Comparison of ENCODE assay signal across 18 cellular contexts in genomic region chr17:75044716-75045115, GRCh38. TPM values are rescaled to one million over a fixed set of nuclear protein-coding genes. Genes with fewer than 3 reads are reported as not detected.
DNase-seq lines count a peak whose midpoint lies in the region; ATAC-seq, FAIRE-seq and TF ChIP-seq lines count a peak whose summit lies in the region.
"Had no signal": no experiment of that assay in that cellular context is flagged by ENCODE, and none has a peak within 500 bp of the region (broad histone marks: within the 10 kb centered on the region; RNA-seq: fewer than 3 reads in every experiment).

No MANE protein-coding gene starts in this region.

- H3K4me1 Mint-ChIP-seq in activated T-cell treated with anti-CD3 and anti-CD28 coated beads, Interleukin-2, amount 50 U/mL, for 4 hours (ENCODE audit: low read depth) = peaks cover 42% of the 10 kb centered on the region
- H3K4me1 Mint-ChIP-seq in T-cell = peaks cover 42 to 48% (median 44%) of the 10 kb centered on the region in 3 donors
- H3K4me1 Mint-ChIP-seq in endodermal cell = peaks cover 40% of the 10 kb centered on the region
- peaks cover 32% of the 10 kb centered on the region for H3K4me1 Mint-ChIP-seq in osteocyte (ENCODE audit: unreplicated experiment)

- no peak for ATAC-seq in activated T-cell treated with anti-CD3 and anti-CD28 coated beads, Interleukin-2, amount 50 U/mL, for 4 hours
- no peak for ATAC-seq in T-cell (replicated peaks in 1 of 4)

- POLR2A ChIA-PET in T-cell (lab: Charles Lee) = no interaction called here

- no peaks in the 10 kb centered on the region for H3K9me3 Mint-ChIP-seq in activated T-cell treated with anti-CD3 and anti-CD28 coated beads, Interleukin-2, amount 50 U/mL, for 4 hours
- H3K9me3 Mint-ChIP-seq in T-cell = no peaks in the 10 kb centered on the region
- no peaks in the 10 kb centered on the region for H3K9me3 Mint-ChIP-seq in endodermal cell
- no peaks in the 10 kb centered on the region for H3K9me3 Mint-ChIP-seq in osteocyte (ENCODE audit: unreplicated experiment)

- 33 to 89% methylated on average over 1 to 7 of the region's 7 CpGs for WGBS in endodermal cell (ENCODE audit: insufficient coverage in 1 of 2, insufficient read length in 1 of 2), 2 experiments

- TF ChIP-seq CTCF in endodermal cell (conservative IDR thresholded peaks at IDR 0.05) (no peak), osteocyte (IDR thresholded peaks at IDR 0.05) (no peak)

- H3K36me3 ChIP-seq in endodermal cell (ENCODE audit: control insufficient read depth, insufficient read depth, low read length) = peaks cover 38% of the 10 kb centered on the region

- no peaks in the 10 kb centered on the region for H3K4me1 ChIP-seq in endodermal cell (ENCODE audit: control insufficient read depth, insufficient read depth, low read length)
- H3K4me1 ChIP-seq: colonic mucosa had no signal

- H3K4me3 ChIP-seq in endodermal cell (ENCODE audit: low read length) = peak overlapping the region; percentile 32
- H3K4me3 ChIP-seq: colonic mucosa, SJSA1 had no signal

- H3K27ac Mint-ChIP-seq in T-cell (no peak overlapping the region), endodermal cell (peak overlapping the region; percentile 92), osteocyte (ENCODE audit: unreplicated experiment) (peak overlapping the region; percentile 60)

- H3K36me3 Mint-ChIP-seq in activated T-cell treated with anti-CD3 and anti-CD28 coated beads, Interleukin-2, amount 50 U/mL, for 4 hours (ENCODE audit: insufficient read depth) = peaks cover 11% of the 10 kb centered on the region
- H3K36me3 Mint-ChIP-seq in T-cell = peaks cover 12% of the 10 kb centered on the region
- H3K36me3 Mint-ChIP-seq in endodermal cell (ENCODE audit: low read depth) = peaks cover 34% of the 10 kb centered on the region
- peaks cover 16% of the 10 kb centered on the region for H3K36me3 Mint-ChIP-seq in osteocyte (ENCODE audit: unreplicated experiment)

- H3K27me3 ChIP-seq in endodermal cell (ENCODE audit: control insufficient read depth, insufficient read depth, low read length, poor library complexity, severe bottlenecking) = no peaks in the 10 kb centered on the region
- H3K27me3 ChIP-seq: colonic mucosa, SJSA1 had no signal

- DNase-seq in activated T-cell treated with anti-CD3 and anti-CD28 coated beads, Interleukin-2, amount 50 U/mL, for 4 hours = no peak
- DNase-seq in activated T-cell treated with anti-CD3 and anti-CD28 coated beads for 4 hours (no peak), T-cell (no peak), endodermal cell (peak; percentile 87), osteocyte (ENCODE audit: extremely low spot score, unreplicated experiment) (no peak), GM19238 (ENCODE audit: insufficient read length, low spot score) (no peak), HTR-8/SVneo (ENCODE audit: insufficient read length, low spot score) (no peak), MV-4-11 (lab: John Stamatoyannopoulos, UW) (no peak)
- DNase-seq: activated CD8-positive, alpha-beta memory T cell treated with anti-CD3 and anti-CD28 coated beads, Interleukin-2, amount 50 U/mL, for 4 hours; anterior cingulate cortex; Calu3; colonic mucosa; head of caudate nucleus; Kasumi-1; NCI-H510A; OCI-M1 had no signal

- CTCF ChIA-PET in T-cell (lab: Charles Lee) = no interaction called here

- no peaks in the 10 kb centered on the region for H3K27me3 Mint-ChIP-seq in activated T-cell treated with anti-CD3 and anti-CD28 coated beads, Interleukin-2, amount 50 U/mL, for 4 hours (ENCODE audit: low read depth)
- H3K27me3 Mint-ChIP-seq in T-cell (no peaks in the 10 kb centered on the region), endodermal cell (ENCODE audit: insufficient read depth) (no peaks in the 10 kb centered on the region), osteocyte (ENCODE audit: unreplicated experiment) (no peaks in the 10 kb centered on the region)

- no peak overlapping the region for H3K9ac ChIP-seq in endodermal cell (ENCODE audit: extremely low read depth, low read length, poor library complexity, severe bottlenecking)

- no peak for FAIRE-seq in HTR-8/SVneo (lab: Jason Lieb, UNC)

- H3K9me3 ChIP-seq in endodermal cell (ENCODE audit: control insufficient read depth, low read length) = no peaks in the 10 kb centered on the region
- H3K9me3 ChIP-seq: colonic mucosa, SJSA1 had no signal

- peak overlapping the region; percentile 98 for H3K4me3 Mint-ChIP-seq in activated T-cell treated with anti-CD3 and anti-CD28 coated beads, Interleukin-2, amount 50 U/mL, for 4 hours
- H3K4me3 Mint-ChIP-seq in T-cell = peak overlapping the region; percentile 43 to 96 (median 55)
- peak overlapping the region; percentile 98 for H3K4me3 Mint-ChIP-seq in endodermal cell
- peak overlapping the region; percentile 56 for H3K4me3 Mint-ChIP-seq in osteocyte (ENCODE audit: unreplicated experiment)

- H3K27ac ChIP-seq in endodermal cell (ENCODE audit: low read depth, low read length) = no peak overlapping the region
- H3K27ac ChIP-seq: colonic mucosa, epithelial cell of prostate, SJSA1 had no signal

RNA-seq across cellular contexts. Expression of gene ATP5PD, which starts 2.1 kb away (rescaled TPM):
- 100 to 1,000 TPM; 128 to 158 (median 147) TPM for total RNA-seq in activated T-cell treated with anti-CD3 and anti-CD28 coated beads, Interleukin-2, amount 50 U/mL, for 4 hours
- 100 to 1,000 TPM; 115 to 170 (median 139) TPM for total RNA-seq in T-cell
- 100 to 1,000 TPM; 244 to 295 TPM for total RNA-seq in endodermal cell
- polyA plus RNA-seq in endodermal cell (2013, experiment 1 of 2) = 203 TPM
- polyA plus RNA-seq in endodermal cell (2013, experiment 2 of 2) = 189 TPM
- total RNA-seq in osteocyte = 195 and 212 TPM in 2 replicates

RNA-seq across cellular contexts. Expression of gene KCTD2, which starts 2.3 kb away (rescaled TPM):
- 10 to 100 TPM; 18.5 to 23.9 (median 22.2) TPM for total RNA-seq in activated T-cell treated with anti-CD3 and anti-CD28 coated beads, Interleukin-2, amount 50 U/mL, for 4 hours
- total RNA-seq in T-cell (10 to 100 TPM; 22.0 to 32.8 (median 29.0) TPM), endodermal cell (10 to 100 TPM; 27.7 to 32.8 TPM), osteocyte (22.3 and 23.7 TPM in 2 replicates)
- 29.2 TPM for polyA plus RNA-seq in endodermal cell (2013, experiment 1 of 2)
- 25.5 TPM for polyA plus RNA-seq in endodermal cell (2013, experiment 2 of 2)

RNA-seq across cellular contexts. Expression of gene MRPL58, which starts 32.2 kb away (rescaled TPM):
- 10 to 100 TPM; 70.8 to 82.5 (median 81.1) TPM for total RNA-seq in activated T-cell treated with anti-CD3 and anti-CD28 coated beads, Interleukin-2, amount 50 U/mL, for 4 hours
- total RNA-seq in T-cell = 10 to 100 TPM; 15.6 to 30.6 (median 26.6) TPM
- 10 to 100 TPM; 29.7 to 30.1 TPM for total RNA-seq in endodermal cell
- polyA plus RNA-seq in endodermal cell (2013, experiment 1 of 2) = 41.9 TPM
- 36.4 TPM for polyA plus RNA-seq in endodermal cell (2013, experiment 2 of 2)
- 22.4 and 25.1 TPM in 2 replicates for total RNA-seq in osteocyte

RNA-seq across cellular contexts. Expression of gene SLC16A5, which starts 43.0 kb away (rescaled TPM):
- total RNA-seq in activated T-cell treated with anti-CD3 and anti-CD28 coated beads, Interleukin-2, amount 50 U/mL, for 4 hours = 1 to 10 TPM in 1 of 3 donors, under 1 TPM in 2; 0.53 to 1.2 (median 0.55) TPM
- total RNA-seq in T-cell = 10 to 100 TPM in 4 of 5 donors, 1 to 10 TPM in 1; 9.1 to 24.3 (median 16.8) TPM
- total RNA-seq in endodermal cell = 10 to 100 TPM; 28.8 to 54.0 TPM
- polyA plus RNA-seq in endodermal cell (2013, experiment 1 of 2) = 10.8 TPM
- polyA plus RNA-seq in endodermal cell (2013, experiment 2 of 2) = 7.6 TPM
- 7.0 and 7.6 TPM in 2 replicates for total RNA-seq in osteocyte

RNA-seq across cellular contexts. Expression of gene CDR2L, which starts 57.3 kb away (rescaled TPM):
- 1 to 10 TPM in 2 of 3 donors, under 1 TPM in 1; 0.84 to 1.3 (median 1.0) TPM for total RNA-seq in activated T-cell treated with anti-CD3 and anti-CD28 coated beads, Interleukin-2, amount 50 U/mL, for 4 hours
- total RNA-seq in T-cell = under 1 TPM in 4 of 5 donors, not detected in 1; 0.12 to 0.29 (median 0.19) TPM
- total RNA-seq in endodermal cell = 10 to 100 TPM; 20.4 to 23.6 TPM
- polyA plus RNA-seq in endodermal cell (2013, experiment 1 of 2) = 14.9 TPM
- 15.8 TPM for polyA plus RNA-seq in endodermal cell (2013, experiment 2 of 2)
- total RNA-seq in osteocyte = 21.4 and 22.8 TPM in 2 replicates

Comparison
In these comparisons a context has a peak if more than half of its experiments do, and no peak if none do; other contexts are left out.
1. H3K27ac Mint-ChIP-seq: peak in endodermal cell (single experiment) and osteocyte (single experiment); none in T-cell (0 of 2).
2. Peak in every context shown above with its lines, with median percentiles within 50 percentile points of each other: H3K4me3 Mint-ChIP-seq.